ENCODE assay signal across 9 cellular contexts in the genomic region with DNA sequence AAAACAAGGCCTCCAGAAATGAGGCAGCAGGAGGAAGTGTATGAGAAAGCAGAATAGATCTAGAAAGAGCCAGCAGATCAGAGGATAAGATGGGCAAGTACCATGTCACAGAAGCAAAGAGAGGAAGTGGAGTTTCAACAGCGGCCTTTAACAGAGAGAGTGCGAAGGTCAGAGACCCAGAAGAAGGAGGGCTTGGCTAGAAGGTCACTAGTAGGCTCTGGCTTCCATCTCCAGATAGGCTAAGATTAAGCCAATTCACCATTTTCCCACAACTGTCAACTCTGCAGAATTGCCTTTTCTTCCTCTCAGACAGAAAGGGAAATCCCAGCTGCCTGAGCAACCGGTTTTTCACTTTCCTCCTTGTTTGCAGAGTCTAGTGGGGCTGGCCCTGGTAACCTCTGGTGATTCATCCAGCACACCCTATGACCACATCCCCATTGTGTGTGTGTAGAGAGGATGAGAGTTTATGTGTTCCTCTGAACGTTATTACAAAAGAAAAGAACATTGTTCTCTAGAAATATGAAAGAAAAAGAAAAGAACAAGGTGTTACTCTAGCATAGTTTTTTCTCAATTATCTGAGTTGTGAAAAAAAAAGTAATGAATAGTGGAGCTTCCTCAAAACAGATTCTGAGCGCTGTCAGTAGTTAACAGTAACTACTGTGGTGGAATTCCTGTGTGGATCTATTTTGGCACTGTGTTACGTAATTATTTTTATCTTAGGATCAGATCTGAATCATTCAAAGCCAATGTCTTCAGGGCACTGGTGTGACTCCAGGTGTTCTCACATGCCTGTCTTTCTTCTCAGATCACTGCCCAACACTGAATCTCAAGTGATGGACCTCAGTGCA.
A peak's percentile ranks its signal among the peaks of the same experiment; 100 is the strongest.
DNase-seq lines count a peak whose midpoint lies in the region; ATAC-seq and TF ChIP-seq lines count a peak whose summit lies in the region.
"Had no signal": no experiment of that assay in that cellular context is flagged by ENCODE, and none has a peak within 500 bp of the region (broad histone marks: within the 10 kb centered on the region; RNA-seq: fewer than 3 reads in every experiment).

No MANE protein-coding gene starts in this region.

- no peak overlapping the region for H2AFZ ChIP-seq in hepatocyte

- H4K20me1 ChIP-seq in hepatocyte (ENCODE audit: insufficient read depth, poor library complexity, severe bottlenecking): no peaks in the 10 kb centered on the region

- peak; percentile 98 for ATAC-seq in HG03066 (IDR thresholded peaks at IDR 0.05; ENCODE audit: low read depth, unreplicated experiment)

- peak overlapping the region; percentile 56 for H3K4me3 Mint-ChIP-seq in activated naive CD8-positive, alpha-beta T cell
- H3K4me3 Mint-ChIP-seq: nephron had no signal

- no peaks in the 10 kb centered on the region for H3K36me3 Mint-ChIP-seq in activated naive CD8-positive, alpha-beta T cell

- no peaks in the 10 kb centered on the region for H3K9me3 Mint-ChIP-seq in activated naive CD8-positive, alpha-beta T cell (ENCODE audit: low read depth)
- H3K9me3 Mint-ChIP-seq: nephron had no signal

- H3K9me2 ChIP-seq in hepatocyte (replicated peaks; ENCODE audit: insufficient read depth): no peaks in the 10 kb centered on the region

- no peak overlapping the region for H3K4me2 ChIP-seq in hepatocyte

- 48% methylated on average over 6 of the region's 6 CpGs for WGBS in hepatocyte (ENCODE audit: low lambda C conversion rate, missing lambda C conversion rate)

- peak overlapping the region; percentile 53 for H3K27ac ChIP-seq in hepatocyte

- no peaks in the 10 kb centered on the region for H3K27me3 ChIP-seq in hepatocyte

- peaks cover 20% of the 10 kb centered on the region for H3K4me1 Mint-ChIP-seq in activated naive CD8-positive, alpha-beta T cell (ENCODE audit: low read depth)
- H3K4me1 Mint-ChIP-seq: nephron had no signal

- H3K36me3 ChIP-seq in hepatocyte (replicated peaks; ENCODE audit: insufficient read depth, low read depth): no peaks in the 10 kb centered on the region

- no peaks in the 10 kb centered on the region for H3K9me3 ChIP-seq in hepatocyte (ENCODE audit: low read depth)

- no peaks in the 10 kb centered on the region for H3K27me3 Mint-ChIP-seq in activated naive CD8-positive, alpha-beta T cell

- no peak overlapping the region for H3K4me3 ChIP-seq in hepatocyte

- peaks cover 7% of the 10 kb centered on the region for H3K4me1 ChIP-seq in hepatocyte (ENCODE audit: insufficient read depth)

- TF ChIP-seq CTCF in hepatocyte (IDR thresholded peaks at IDR 0.05; ENCODE audit: poor library complexity): no peak

- peak in 2 of 3 experiments; percentile 1 to 9 for DNase-seq in NCI-H1417 (lab: John Stamatoyannopoulos, UW)
- no peak for DNase-seq in NCI-H1417 treated with DMSO at 0.1 percent for 48 hours (lab: John Stamatoyannopoulos, UW)
- DNase-seq in RPMI7951 (ENCODE audit: low read depth): peak; percentile 92
- peak; percentile 84 for DNase-seq in hepatocyte (ENCODE audit: low spot score)
- peak; percentile 57 for DNase-seq in smooth muscle cell of the brain vasculature (ENCODE audit: low read depth, low spot score)
- no peak for DNase-seq in NCI-H1105 (lab: John Stamatoyannopoulos, UW)

- peak overlapping the region; percentile 88 for H3K27ac Mint-ChIP-seq in activated naive CD8-positive, alpha-beta T cell

- H3K79me2 ChIP-seq in hepatocyte: no peaks in the 10 kb centered on the region

Comparison
In these comparisons a context has a peak if more than half of its experiments do, and no peak if none do; other contexts are left out.
1. DNase-seq: peak in NCI-H1417 (2 of 3), RPMI7951 (single experiment), hepatocyte (single experiment) and smooth muscle cell of the brain vasculature (single experiment); none in NCI-H1417 treated with DMSO at 0.1 percent for 48 hours (single experiment) and NCI-H1105 (single experiment).